In the genomic region with DNA sequence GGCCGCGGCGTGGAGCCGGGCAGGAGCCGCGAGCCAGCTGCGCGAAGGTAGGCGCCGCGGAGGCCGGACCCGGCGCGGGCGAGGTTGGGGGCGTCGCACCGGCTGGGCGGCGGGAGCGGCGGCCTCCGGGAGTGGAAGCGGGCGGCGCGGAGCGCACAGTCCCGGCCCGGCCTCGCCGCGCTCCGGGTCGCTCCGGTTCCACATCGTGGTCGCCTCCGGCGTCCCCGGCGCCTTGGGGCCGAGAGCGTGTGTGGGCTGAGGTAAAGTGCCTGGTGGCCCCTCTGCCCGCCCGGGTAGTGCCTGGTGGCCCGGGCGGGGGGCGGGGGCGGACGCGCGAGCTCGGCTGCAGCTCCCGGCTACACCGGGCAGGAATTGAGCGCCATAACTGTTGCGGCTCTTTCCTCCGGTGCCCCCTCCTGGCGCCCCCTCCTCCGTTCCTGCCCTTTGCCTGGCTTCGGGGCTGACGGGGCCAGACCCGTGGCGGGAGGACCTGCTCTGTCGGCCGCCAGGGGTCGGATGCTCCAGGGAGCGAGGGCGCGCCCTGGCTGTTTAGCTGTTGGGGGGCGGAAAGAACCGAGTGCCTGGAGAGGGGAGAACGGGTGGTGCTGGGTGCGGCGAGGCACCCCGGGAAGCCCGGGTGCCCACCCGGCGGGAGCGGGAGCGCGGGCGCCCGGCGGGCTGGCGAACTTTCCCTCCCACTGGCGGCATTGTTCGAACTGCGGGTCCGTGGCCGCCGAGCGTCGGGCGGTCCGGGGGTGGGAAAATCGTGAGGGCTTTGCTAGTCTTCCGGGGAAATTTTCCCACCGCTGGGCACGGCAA, we compare ENCODE assay signal across 9 cellular contexts. TPM values are rescaled to one million over a fixed set of nuclear protein-coding genes. Genes with fewer than 3 reads are reported as not detected.
DNase-seq lines count a peak whose midpoint lies in the region; ATAC-seq, FAIRE-seq and TF ChIP-seq lines count a peak whose summit lies in the region.
"Had no signal": no experiment of that assay in that cellular context is flagged by ENCODE, and none has a peak within 500 bp of the region (broad histone marks: within the 10 kb centered on the region; RNA-seq: fewer than 3 reads in every experiment).

No MANE protein-coding gene starts in this region.

- peaks cover 0 to 2% (median 0%) of the 10 kb centered on the region in 4 donors for H3K27me3 ChIP-seq in pancreas

- DNase-seq in EL: peak; percentile 53
- DNase-seq in HFF-Myc (ENCODE audit: extremely low read depth, low read depth): no peak
- peak; percentile 14 for DNase-seq in NOMO-1 treated with DMSO at 0.1 percent for 48 hours (lab: John Stamatoyannopoulos, UW; ENCODE audit: unreplicated experiment)
- peak; percentile 5 for DNase-seq in activated T-helper 9 cell treated with anti-CD3 and anti-CD28 coated beads, Interleukin-2, amount 50 U/mL, for 16 hours (ENCODE audit: low read depth)
- DNase-seq in head of caudate nucleus: peak in 36 of 42 donors; percentile 11 to 70 (median 39)
- peak; percentile 30 to 82 (median 49) for DNase-seq in pancreas

- H3K4me3 ChIP-seq in HFF-Myc (replicated peaks; ENCODE audit: low read depth, low read length) (peak overlapping the region; percentile 60), pancreas (peak overlapping the region; percentile 40 to 60 (median 55))

- TF ChIP-seq CTCF in HFF-Myc (IDR thresholded peaks at IDR 0.05; ENCODE audit: low read depth, low read length, missing control alignments) (peak; percentile 39), pancreas (IDR thresholded peaks at IDR 0.05) (peak; percentile 9 to 35 (median 19))

- peak overlapping the region; percentile 9 to 71 (median 60) for H3K27ac ChIP-seq in pancreas

- H3K9me3 ChIP-seq in pancreas: no peaks in the 10 kb centered on the region

- no peak for FAIRE-seq in pancreas (lab: Jason Lieb, UNC)
- FAIRE-seq: colon had no signal

- peaks cover 0 to 4% (median 0%) of the 10 kb centered on the region in 3 donors for H3K4me1 ChIP-seq in pancreas

- no peaks in the 10 kb centered on the region for H3K36me3 ChIP-seq in pancreas

- ATAC-seq in pancreas: peak; percentile 40 to 72 (median 66)
- no peak for ATAC-seq in GM18870 (IDR thresholded peaks at IDR 0.05; ENCODE audit: unreplicated experiment)
- ATAC-seq in GM18858 (IDR thresholded peaks at IDR 0.05; ENCODE audit: unreplicated experiment): no peak

- intact Hi-C loops in head of caudate nucleus (cut with DNase I): no loop called here
- intact Hi-C loops in pancreas (cut with DNase I): no loop called here

- WGBS in pancreas, 2 donors: 0 to 44% methylated on average over 87 to 102 of the region's 102 CpGs

RNA-seq across cellular contexts. Expression of a gene that starts 0.7 kb away (rescaled TPM):
- total RNA-seq in pancreas: 10 to 100 TPM in 2 of 6 donors, 1 to 10 TPM in 4; 8.0 to 11.9 (median 9.5) TPM
- 1 to 10 TPM; 2.7 to 3.4 TPM for polyA plus RNA-seq in pancreas

Comparison
In these comparisons a context has a peak if more than half of its experiments do, and no peak if none do; other contexts are left out.
1. ATAC-seq: peak in pancreas (4 of 4); none in GM18870 (single experiment) and GM18858 (single experiment).